Comparison of ENCODE assay signal across 9 cellular contexts in genomic region chr11:63814383-63814736, GRCh38. TPM values are rescaled to one million over a fixed set of nuclear protein-coding genes. Genes with fewer than 3 reads are reported as not detected.
DNase-seq lines count a peak whose midpoint lies in the region; FAIRE-seq and TF ChIP-seq lines count a peak whose summit lies in the region.
"Had no signal": no experiment of that assay in that cellular context is flagged by ENCODE, and none has a peak within 500 bp of the region (broad histone marks: within the 10 kb centered on the region; RNA-seq: fewer than 3 reads in every experiment).

No MANE protein-coding gene starts in this region.

- H4K91ac ChIP-seq in neuronal stem cell (ENCODE audit: low read depth, low read length, poor library complexity): no peak overlapping the region

- H3K27ac ChIP-seq in neuronal stem cell (replicated peaks; ENCODE audit: low read length): peak overlapping the region; percentile 91
- H3K27ac ChIP-seq: neutrophil had no signal

- TF ChIP-seq CTCF in Caco-2 (IDR thresholded peaks at IDR 0.05; ENCODE audit: insufficient read depth in 1 of 2, low read depth in 1 of 2, low read length in 1 of 2, severe bottlenecking in 1 of 2, unreplicated experiment in 1 of 2): no peak

- POLR2A ChIA-PET in Caco-2 (lab: Charles Lee): interaction anchor here (0.5 to 1.5 kb wide), 3 partner anchors 15 to 382 kb away, joined by 3 to 4 read pairs (median 4); partner anchors contain the start of gene ZFTA

- intact Hi-C loops in Caco-2 (cut with micrococcal nuclease; ENCODE audit: unreplicated experiment): no loop called here

- H3K79me1 ChIP-seq in neuronal stem cell (ENCODE audit: low read depth, low read length): peaks cover 20% of the 10 kb centered on the region

- no peak overlapping the region for H2BK120ac ChIP-seq in neuronal stem cell (ENCODE audit: low read depth, low read length)

- CTCF ChIA-PET in Caco-2 (lab: Charles Lee): interaction anchor here (0.6 to 1.1 kb wide), 3 partner anchors 11 to 58 kb away, joined by 3 read pairs; no protein-coding TSS in a partner anchor

- H3K4me2 ChIP-seq in neuronal stem cell (ENCODE audit: insufficient read depth, low read length, poor library complexity, severe bottlenecking): peak overlapping the region; percentile 72

- H3K36me3 ChIP-seq in Caco-2 (ENCODE audit: control insufficient read depth, insufficient read depth, low read length): peaks cover 2% of the 10 kb centered on the region; the same call in 1 of the 2 replicates
- no peaks in the 10 kb centered on the region for H3K36me3 ChIP-seq in endocrine pancreas (ENCODE audit: control insufficient read depth, insufficient read depth, low read length)
- peaks cover 28 to 49% of the 10 kb centered on the region in 2 donors for H3K36me3 ChIP-seq in neuronal stem cell (replicated peaks in 1 of 2; ENCODE audit: control insufficient read depth in 2 of 2, insufficient read depth in 2 of 2, low read length in 2 of 2)
- H3K36me3 ChIP-seq: neutrophil had no signal

- H3K9ac ChIP-seq in endocrine pancreas (ENCODE audit: control insufficient read depth, insufficient read depth, low read length): peak overlapping the region; percentile 42
- H3K9ac ChIP-seq in neuronal stem cell (ENCODE audit: low read depth, low read length, poor library complexity): peak overlapping the region; percentile 100

- H3K4me1 ChIP-seq in Caco-2: peaks cover 7% of the 10 kb centered on the region; the same call in 1 of the 2 replicates
- H3K4me1 ChIP-seq in endocrine pancreas (ENCODE audit: control insufficient read depth, insufficient read depth, low read length): peaks cover 7% of the 10 kb centered on the region
- H3K4me1 ChIP-seq in neuronal stem cell (ENCODE audit: control insufficient read depth in 2 of 2, insufficient read depth in 1 of 2, low read depth in 1 of 2, low read length in 2 of 2): peaks cover 10 to 17% of the 10 kb centered on the region in 2 donors

- H2BK5ac ChIP-seq in neuronal stem cell (ENCODE audit: low read length): peak overlapping the region; percentile 98

- DNase-seq in Caco-2 (no peak), NAMALWA (ENCODE audit: low spot score) (peak; percentile 64), neuronal stem cell (ENCODE audit: low spot score) (no peak), frontal cortex (ENCODE audit: low spot score in 2 of 2) (no peak), G401 (ENCODE audit: low spot score) (no peak), NCI-H446 treated with DMSO at 0.1 percent for 48 hours (lab: John Stamatoyannopoulos, UW) (no peak), NCI-H187 (lab: John Stamatoyannopoulos, UW) (no peak)

- H3K27me3 ChIP-seq in Caco-2 (replicated peaks; ENCODE audit: control insufficient read depth, insufficient read depth, low read length): no peaks in the 10 kb centered on the region
- H3K27me3 ChIP-seq in endocrine pancreas (ENCODE audit: control insufficient read depth, insufficient read depth, low read length): no peaks in the 10 kb centered on the region
- no peaks in the 10 kb centered on the region for H3K27me3 ChIP-seq in neuronal stem cell (ENCODE audit: control insufficient read depth in 3 of 3, insufficient read depth in 3 of 3, low read depth in 1 of 3, low read length in 3 of 3)

- H3K14ac ChIP-seq in neuronal stem cell (ENCODE audit: low read length): no peak overlapping the region

- H3K27ac Mint-ChIP-seq in Caco-2 (ENCODE audit: unreplicated experiment): peak overlapping the region; percentile 72

- no peak overlapping the region for H3K18ac ChIP-seq in neuronal stem cell (ENCODE audit: low read length)

- H3K4me3 Mint-ChIP-seq in Caco-2 (ENCODE audit: unreplicated experiment): peak overlapping the region; percentile 84

- peaks cover 30% of the 10 kb centered on the region for H3K4me1 Mint-ChIP-seq in Caco-2 (ENCODE audit: low read depth, unreplicated experiment)

- no TSS peak for BruUV-seq in Caco-2 (replicated peaks; lab: Mats Ljungman, UMichigan)

- no peaks in the 10 kb centered on the region for H3K9me3 Mint-ChIP-seq in Caco-2 (ENCODE audit: unreplicated experiment)

- peak overlapping the region; percentile 88 for H2AK5ac ChIP-seq in neuronal stem cell (ENCODE audit: low read depth, low read length)

- no peaks in the 10 kb centered on the region for H3K9me3 ChIP-seq in Caco-2
- no peaks in the 10 kb centered on the region for H3K9me3 ChIP-seq in endocrine pancreas (ENCODE audit: control insufficient read depth, low read length)
- no peaks in the 10 kb centered on the region for H3K9me3 ChIP-seq in neuronal stem cell (replicated peaks in 1 of 2; ENCODE audit: control insufficient read depth in 2 of 2, insufficient read depth in 1 of 2, low read depth in 1 of 2, low read length in 2 of 2)
- H3K9me3 ChIP-seq: neutrophil had no signal

- no CpG with 5 or more reads among the region's 7 CpGs for WGBS in neuronal stem cell (ENCODE audit: extremely low coverage in 2 of 2, insufficient read length in 2 of 2, insufficient replicate concordance in 1 of 2), 2 donors

- FAIRE-seq in frontal cortex (lab: Jason Lieb, UNC): no peak

- H2AFZ ChIP-seq in neuronal stem cell (ENCODE audit: low read length): peak overlapping the region; percentile 87

- H3K4ac ChIP-seq in neuronal stem cell (ENCODE audit: low read length): no peak overlapping the region

- H3K4me3 ChIP-seq in Caco-2 (ENCODE audit: low read depth, low read length) (peak overlapping the region; percentile 89), endocrine pancreas (ENCODE audit: control insufficient read depth, insufficient read depth, low read length) (peak overlapping the region; percentile 33), neuronal stem cell (ENCODE audit: low read length in 2 of 2) (peak overlapping the region; percentile 98 to 100)

- no peak overlapping the region for H2BK12ac ChIP-seq in neuronal stem cell (ENCODE audit: low read length)

- no peak overlapping the region for H2BK15ac ChIP-seq in neuronal stem cell (ENCODE audit: low read length)

- in situ Hi-C loops in G401 (cut with HindIII; ENCODE audit: low sequenced_read_pairs): no loop called here

- H3K36me3 Mint-ChIP-seq in Caco-2 (ENCODE audit: insufficient read depth, unreplicated experiment): peaks cover 45% of the 10 kb centered on the region

- no peak overlapping the region for H3K23ac ChIP-seq in neuronal stem cell (ENCODE audit: low read depth, low read length, poor library complexity)

- no peaks in the 10 kb centered on the region for H3K27me3 Mint-ChIP-seq in Caco-2 (ENCODE audit: insufficient read depth, unreplicated experiment)

- no peak overlapping the region for H4K8ac ChIP-seq in neuronal stem cell (ENCODE audit: low read depth, low read length)

RNA-seq across cellular contexts. Expression of gene SPINDOC, which starts 1.1 kb away (rescaled TPM):
- total RNA-seq in Caco-2 (2022): 71.2 and 72.1 TPM in 2 replicates
- 75.8 TPM for polyA plus RNA-seq in neuronal stem cell (2013, experiment 1 of 2)
- polyA plus RNA-seq in neuronal stem cell (2013, experiment 2 of 2): 74.3 TPM
- 13.0 TPM for total RNA-seq in frontal cortex
- 96.4 and 96.8 TPM in 2 replicates for total RNA-seq in G401 (2014; rRNA removed; shearing (Covaris generic))

RNA-seq across cellular contexts. Expression of gene MARK2, which starts 24.6 kb away (rescaled TPM):
- total RNA-seq in Caco-2 (2022) (63.5 and 64.5 TPM in 2 replicates), frontal cortex (11.8 TPM)
- 29.7 TPM for polyA plus RNA-seq in neuronal stem cell (2013, experiment 1 of 2)
- 29.6 TPM for polyA plus RNA-seq in neuronal stem cell (2013, experiment 2 of 2)
- 21.0 and 22.5 TPM in 2 replicates for total RNA-seq in G401 (2014; rRNA removed; shearing (Covaris generic))

RNA-seq across cellular contexts. Expression of gene ZFTA, which starts 45.8 kb away (rescaled TPM):
- total RNA-seq in Caco-2 (2022): 30.8 and 31.0 TPM in 2 replicates
- polyA plus RNA-seq in neuronal stem cell (2013, experiment 1 of 2): 30.6 TPM
- polyA plus RNA-seq in neuronal stem cell (2013, experiment 2 of 2): 29.7 TPM
- total RNA-seq in frontal cortex: 55.8 TPM
- 41.1 and 42.6 TPM in 2 replicates for total RNA-seq in G401 (2014; rRNA removed; shearing (Covaris generic))

Comparison
In these comparisons a context has a peak if more than half of its experiments do, and no peak if none do; other contexts are left out.
1. H3K4me3 ChIP-seq: peak in every context shown above with its lines; median percentile 99 in neuronal stem cell; 89 in Caco-2; 33 in endocrine pancreas.